ENCODE assay signal across 4 cellular contexts in genomic region chr20:45657038-45657437, GRCh38. TPM values are rescaled to one million over a fixed set of nuclear protein-coding genes. Genes with fewer than 3 reads are reported as not detected.
"Had no signal": no experiment of that assay in that cellular context is flagged by ENCODE, and none has a peak within 500 bp of the region (broad histone marks: within the 10 kb centered on the region; RNA-seq: fewer than 3 reads in every experiment).

No MANE protein-coding gene starts in this region.

RNA-seq across cellular contexts. Expression of gene WFDC11, which starts 13.0 kb away (rescaled TPM):
- total RNA-seq: LHCN-M2, M059J, MCF 10A, NCI-H460 had no signal

RNA-seq across cellular contexts. Expression of gene WFDC9, which starts 26.0 kb away (rescaled TPM):
- total RNA-seq: LHCN-M2, M059J, MCF 10A, NCI-H460 had no signal

RNA-seq across cellular contexts. Expression of gene WFDC10A, which starts 27.5 kb away (rescaled TPM):
- total RNA-seq: LHCN-M2, M059J, MCF 10A, NCI-H460 had no signal

RNA-seq across cellular contexts. Expression of gene WFDC13, which starts 44.8 kb away (rescaled TPM):
- total RNA-seq: LHCN-M2, M059J, MCF 10A, NCI-H460 had no signal

RNA-seq across cellular contexts. Expression of gene WFDC10B, which starts 47.8 kb away (rescaled TPM):
- total RNA-seq: LHCN-M2, M059J, MCF 10A, NCI-H460 had no signal
